In the genomic region with DNA sequence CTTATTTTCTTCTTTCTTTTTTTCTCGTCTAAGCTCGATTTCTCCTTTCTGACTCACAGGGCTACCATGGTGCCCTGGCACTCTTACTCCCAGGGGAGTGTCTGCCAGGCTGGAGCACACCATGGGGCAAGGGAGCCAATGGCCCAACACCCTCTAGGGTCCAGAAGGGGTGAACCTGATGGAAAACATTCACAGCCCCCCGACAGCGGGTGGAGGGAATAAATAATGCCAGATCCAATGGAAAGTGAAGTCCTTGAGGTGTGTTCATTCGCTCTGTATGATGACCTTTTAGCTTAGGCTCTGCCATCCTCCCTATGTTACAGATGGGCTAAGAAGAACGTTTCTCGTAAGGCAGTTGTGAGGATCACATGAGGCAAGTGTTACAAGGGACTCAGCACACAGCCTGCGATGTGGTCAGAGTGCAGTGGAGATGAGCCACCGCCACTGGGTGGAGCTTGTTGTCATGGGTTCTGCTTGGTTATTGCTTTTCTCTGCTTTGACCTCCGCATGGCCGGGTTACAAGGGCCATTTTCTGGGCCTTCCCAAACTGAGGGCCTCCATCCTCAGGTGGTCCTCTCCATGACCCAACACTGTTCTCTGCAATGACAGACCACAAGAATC, we compare ENCODE assay signal across 9 cellular contexts. TPM values are rescaled to one million over a fixed set of nuclear protein-coding genes. Genes with fewer than 3 reads are reported as not detected.
DNase-seq lines count a peak whose midpoint lies in the region; ATAC-seq and TF ChIP-seq lines count a peak whose summit lies in the region.
"Had no signal": no experiment of that assay in that cellular context is flagged by ENCODE, and none has a peak within 500 bp of the region (broad histone marks: within the 10 kb centered on the region; RNA-seq: fewer than 3 reads in every experiment).

No MANE protein-coding gene starts in this region.

- peaks cover 28% of the 10 kb centered on the region for H3K4me1 Mint-ChIP-seq in activated CD4-positive, alpha-beta T cell treated with anti-CD3 and anti-CD28 coated beads for 36 hours
- H3K4me1 Mint-ChIP-seq in activated naive CD4-positive, alpha-beta T cell treated with anti-CD3 and anti-CD28 coated beads, Interleukin-2, amount 10 ng/mL, durations not matched to agents 7 days and 5 days: peaks cover 28% of the 10 kb centered on the region

- H3K36me3 Mint-ChIP-seq in activated CD4-positive, alpha-beta T cell treated with anti-CD3 and anti-CD28 coated beads for 36 hours (ENCODE audit: low read depth): peaks cover 6% of the 10 kb centered on the region
- peaks cover 11% of the 10 kb centered on the region for H3K36me3 Mint-ChIP-seq in activated naive CD4-positive, alpha-beta T cell treated with anti-CD3 and anti-CD28 coated beads, Interleukin-2, amount 10 ng/mL, durations not matched to agents 7 days and 5 days

- POLR2A ChIA-PET in activated CD4-positive, alpha-beta T cell treated with anti-CD3 and anti-CD28 coated beads for 36 hours (lab: Charles Lee): interaction anchor here (0.6 to 1.0 kb wide), 3 partner anchors 20 to 410 kb away, joined by 3 to 4 read pairs (median 3); no protein-coding TSS in a partner anchor

- 80 to 82% (median 81%) methylated on average over 11 of the region's 11 CpGs for WGBS in psoas muscle, 3 donors

- H3K9me3 ChIP-seq in psoas muscle: no peaks in the 10 kb centered on the region

- CTCF ChIA-PET in activated CD4-positive, alpha-beta T cell treated with anti-CD3 and anti-CD28 coated beads for 36 hours (lab: Charles Lee): interaction anchor here (0.5 to 12.7 kb wide), 14 partner anchors 8 to 313 kb away, joined by 3 to 200 read pairs (median 3); a partner anchor contains a TSS
- CTCF ChIA-PET in activated naive CD4-positive, alpha-beta T cell treated with anti-CD3 and anti-CD28 coated beads, Interleukin-2, amount 10 ng/mL, durations not matched to agents 7 days and 5 days (lab: Charles Lee): interaction anchor here (0.9 to 13.5 kb wide), 8 partner anchors 8 to 154 kb away, joined by 3 to 265 read pairs (median 6); no protein-coding TSS in a partner anchor

- no peak overlapping the region for H3K4me3 ChIP-seq in psoas muscle

- ATAC-seq in activated CD4-positive, alpha-beta T cell treated with anti-CD3 and anti-CD28 coated beads for 36 hours: peak; percentile 58
- peak; percentile 55 for ATAC-seq in HG02571 (IDR thresholded peaks at IDR 0.05; ENCODE audit: unreplicated experiment)
- ATAC-seq in psoas muscle: peak; percentile 42 to 54 (median 42)

- peak; percentile 83 for DNase-seq in activated CD4-positive, alpha-beta T cell treated with anti-CD3 and anti-CD28 coated beads for 36 hours
- DNase-seq in activated CD4-positive, alpha-beta T cell treated with anti-CD3 and anti-CD28 coated beads for 1 hour: no peak
- peak; percentile 90 for DNase-seq in NAMALWA (ENCODE audit: low spot score)
- DNase-seq in activated naive CD4-positive, alpha-beta T cell treated with anti-CD3 and anti-CD28 coated beads, Interleukin-2, amount 10 ng/mL, durations not matched to agents 7 days and 5 days: peak; percentile 67
- DNase-seq in psoas muscle: peak in 1 of 2 donors; percentile 24
- DNase-seq in NCI-H226: no peak
- DNase-seq in dermis blood vessel endothelial cell: no peak

- H3K9me3 Mint-ChIP-seq in activated CD4-positive, alpha-beta T cell treated with anti-CD3 and anti-CD28 coated beads for 36 hours (ENCODE audit: low read depth): no peaks in the 10 kb centered on the region
- H3K9me3 Mint-ChIP-seq in activated naive CD4-positive, alpha-beta T cell treated with anti-CD3 and anti-CD28 coated beads, Interleukin-2, amount 10 ng/mL, durations not matched to agents 7 days and 5 days: no peaks in the 10 kb centered on the region

- no peak overlapping the region for H3K27ac Mint-ChIP-seq in activated CD4-positive, alpha-beta T cell treated with anti-CD3 and anti-CD28 coated beads for 36 hours
- no peak overlapping the region for H3K27ac Mint-ChIP-seq in activated naive CD4-positive, alpha-beta T cell treated with anti-CD3 and anti-CD28 coated beads, Interleukin-2, amount 10 ng/mL, durations not matched to agents 7 days and 5 days

- no peak overlapping the region for H3K27ac ChIP-seq in psoas muscle

- no peaks in the 10 kb centered on the region for H3K4me1 ChIP-seq in psoas muscle

- H3K36me3 ChIP-seq in psoas muscle (ENCODE audit: insufficient read depth in 1 of 2, low read depth in 1 of 2): no peaks in the 10 kb centered on the region

- intact Hi-C loops in activated CD4-positive, alpha-beta T cell treated with anti-CD3 and anti-CD28 coated beads for 36 hours (cut with DNase I, micrococcal nuclease): loop anchor here in 1 of 2 experiments (10.0 kb wide), 1 partner anchor 400 kb away; a partner anchor contains a TSS
- intact Hi-C loops in psoas muscle (cut with DNase I): loop anchor here in 1 of 2 donors (5.0 kb wide), 1 partner anchor 152 kb away; no protein-coding TSS in a partner anchor

- TF ChIP-seq CTCF in psoas muscle (IDR thresholded peaks at IDR 0.05): no peak

- no peak overlapping the region for H3K4me3 Mint-ChIP-seq in activated CD4-positive, alpha-beta T cell treated with anti-CD3 and anti-CD28 coated beads for 36 hours
- H3K4me3 Mint-ChIP-seq in activated naive CD4-positive, alpha-beta T cell treated with anti-CD3 and anti-CD28 coated beads, Interleukin-2, amount 10 ng/mL, durations not matched to agents 7 days and 5 days: no peak overlapping the region

- H3K27me3 ChIP-seq in psoas muscle (ENCODE audit: insufficient read depth in 3 of 3, low read length in 2 of 3): no peaks in the 10 kb centered on the region

- H3K27me3 Mint-ChIP-seq in activated CD4-positive, alpha-beta T cell treated with anti-CD3 and anti-CD28 coated beads for 36 hours: no peaks in the 10 kb centered on the region
- H3K27me3 Mint-ChIP-seq in activated naive CD4-positive, alpha-beta T cell treated with anti-CD3 and anti-CD28 coated beads, Interleukin-2, amount 10 ng/mL, durations not matched to agents 7 days and 5 days: no peaks in the 10 kb centered on the region

RNA-seq across cellular contexts. Expression of a gene that starts 3.5 kb away (rescaled TPM):
- total RNA-seq in activated CD4-positive, alpha-beta T cell treated with anti-CD3 and anti-CD28 coated beads for 36 hours: 10 to 100 TPM; 41.6 to 49.3 TPM
- total RNA-seq in psoas muscle (10 to 100 TPM in 2 of 4 donors, 1 to 10 TPM in 2; 2.3 to 29.5 (median 12.0) TPM), dermis blood vessel endothelial cell (0.17 TPM in 1 of 2 replicates, not detected in the other)
- 1 to 10 TPM; 1.0 to 8.4 (median 2.2) TPM for polyA plus RNA-seq in psoas muscle

RNA-seq across cellular contexts. Expression of a gene that starts 21.0 kb away (rescaled TPM):
- total RNA-seq in activated CD4-positive, alpha-beta T cell treated with anti-CD3 and anti-CD28 coated beads for 36 hours: under 1 TPM; 0.07 to 0.54 TPM
- total RNA-seq in psoas muscle (under 1 TPM; 0.42 to 0.50 (median 0.49) TPM), dermis blood vessel endothelial cell (under 0.01 TPM in 2 replicates)
- under 1 TPM; 0.06 to 0.64 (median 0.16) TPM for polyA plus RNA-seq in psoas muscle

RNA-seq across cellular contexts. Expression of a gene that starts 28.0 kb away (rescaled TPM):
- 10 to 100 TPM in 1 of 2 experiments, 1 to 10 TPM in 1; 10.0 to 10.7 TPM for total RNA-seq in activated CD4-positive, alpha-beta T cell treated with anti-CD3 and anti-CD28 coated beads for 36 hours
- total RNA-seq in psoas muscle: 10 to 100 TPM in 1 of 4 donors, under 1 TPM in 1, not detected in 2; 0.23 to 20.3 TPM
- polyA plus RNA-seq in psoas muscle: 1 to 10 TPM in 1 of 3 donors, under 1 TPM in 2; 0.05 to 1.7 (median 0.20) TPM
- not detected in 2 replicates for total RNA-seq in dermis blood vessel endothelial cell
- total RNA-seq: subcutaneous adipose tissue had no signal

RNA-seq across cellular contexts. Expression of a gene that starts 45.0 kb away (rescaled TPM):
- total RNA-seq in activated CD4-positive, alpha-beta T cell treated with anti-CD3 and anti-CD28 coated beads for 36 hours: not detected
- not detected for total RNA-seq in psoas muscle
- polyA plus RNA-seq in psoas muscle: not detected
- not detected in 2 replicates for total RNA-seq in dermis blood vessel endothelial cell
- total RNA-seq: subcutaneous adipose tissue had no signal

RNA-seq across cellular contexts. Expression of a gene that starts 59.8 kb away (rescaled TPM):
- not detected for total RNA-seq in activated CD4-positive, alpha-beta T cell treated with anti-CD3 and anti-CD28 coated beads for 36 hours
- total RNA-seq in psoas muscle: 1 to 10 TPM in 1 of 4 donors, not detected in 3; 1.2 TPM
- not detected for polyA plus RNA-seq in psoas muscle
- total RNA-seq in dermis blood vessel endothelial cell: not detected in 2 replicates
- total RNA-seq: subcutaneous adipose tissue had no signal

Comparison
In these comparisons a context has a peak if more than half of its experiments do, and no peak if none do; other contexts are left out.
1. DNase-seq: peak in activated CD4-positive, alpha-beta T cell treated with anti-CD3 and anti-CD28 coated beads for 36 hours (single experiment), NAMALWA (single experiment) and activated naive CD4-positive, alpha-beta T cell treated with anti-CD3 and anti-CD28 coated beads, Interleukin-2, amount 10 ng/mL, durations not matched to agents 7 days and 5 days (single experiment); none in activated CD4-positive, alpha-beta T cell treated with anti-CD3 and anti-CD28 coated beads for 1 hour (single experiment), NCI-H226 (single experiment) and dermis blood vessel endothelial cell (single experiment).
2. Peak in every context shown above with its lines, with median percentiles within 50 percentile points of each other: ATAC-seq.